In the genomic region with DNA sequence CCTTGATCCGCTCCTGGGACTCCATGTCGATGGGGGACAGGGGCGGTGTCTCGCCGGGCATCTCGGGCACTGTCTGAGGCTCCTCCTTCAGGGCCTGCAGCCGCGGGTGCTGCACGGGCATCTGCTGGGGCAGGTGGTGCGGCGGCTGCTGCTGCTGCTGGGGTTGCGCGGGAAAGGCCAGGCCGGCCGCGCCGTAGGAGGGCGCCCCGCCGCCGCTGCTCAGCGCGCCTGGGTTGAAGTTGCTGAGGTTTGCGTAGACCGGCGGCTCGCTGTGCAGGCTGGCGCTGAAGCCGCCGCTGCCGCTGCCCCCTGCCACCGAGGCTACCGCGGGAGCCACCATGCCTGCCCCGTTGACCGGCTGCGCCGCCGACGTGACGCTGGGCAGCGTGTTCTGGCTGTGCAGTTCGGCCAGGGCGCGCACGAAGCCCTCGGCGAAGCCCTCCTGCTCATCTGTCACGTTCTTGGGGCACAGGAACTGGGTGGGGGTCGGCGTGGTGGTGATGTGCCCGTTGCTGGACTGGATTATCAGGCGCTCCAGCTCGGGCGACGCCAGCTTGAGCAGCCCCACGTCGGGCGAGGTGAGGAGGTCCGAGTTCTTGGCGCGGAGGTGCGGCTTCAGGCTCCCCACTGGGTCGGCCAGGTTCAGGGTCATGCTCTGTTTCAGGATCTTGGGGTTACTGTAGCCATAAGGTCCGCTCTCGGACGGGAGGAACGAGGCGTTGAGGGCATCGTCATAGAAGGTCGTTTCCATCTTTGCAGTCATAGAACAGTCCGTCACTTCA, we compare ENCODE assay signal across 1 cellular context.
TF ChIP-seq lines count a peak whose summit lies in the region.

No MANE protein-coding gene starts in this region.

TF ChIP-seq in K562, 482 proteins besides CTCF, POLR2A, EP300 and RAD21 (continued from another document and continues in another):
- TF ChIP-seq, protein P1, sequence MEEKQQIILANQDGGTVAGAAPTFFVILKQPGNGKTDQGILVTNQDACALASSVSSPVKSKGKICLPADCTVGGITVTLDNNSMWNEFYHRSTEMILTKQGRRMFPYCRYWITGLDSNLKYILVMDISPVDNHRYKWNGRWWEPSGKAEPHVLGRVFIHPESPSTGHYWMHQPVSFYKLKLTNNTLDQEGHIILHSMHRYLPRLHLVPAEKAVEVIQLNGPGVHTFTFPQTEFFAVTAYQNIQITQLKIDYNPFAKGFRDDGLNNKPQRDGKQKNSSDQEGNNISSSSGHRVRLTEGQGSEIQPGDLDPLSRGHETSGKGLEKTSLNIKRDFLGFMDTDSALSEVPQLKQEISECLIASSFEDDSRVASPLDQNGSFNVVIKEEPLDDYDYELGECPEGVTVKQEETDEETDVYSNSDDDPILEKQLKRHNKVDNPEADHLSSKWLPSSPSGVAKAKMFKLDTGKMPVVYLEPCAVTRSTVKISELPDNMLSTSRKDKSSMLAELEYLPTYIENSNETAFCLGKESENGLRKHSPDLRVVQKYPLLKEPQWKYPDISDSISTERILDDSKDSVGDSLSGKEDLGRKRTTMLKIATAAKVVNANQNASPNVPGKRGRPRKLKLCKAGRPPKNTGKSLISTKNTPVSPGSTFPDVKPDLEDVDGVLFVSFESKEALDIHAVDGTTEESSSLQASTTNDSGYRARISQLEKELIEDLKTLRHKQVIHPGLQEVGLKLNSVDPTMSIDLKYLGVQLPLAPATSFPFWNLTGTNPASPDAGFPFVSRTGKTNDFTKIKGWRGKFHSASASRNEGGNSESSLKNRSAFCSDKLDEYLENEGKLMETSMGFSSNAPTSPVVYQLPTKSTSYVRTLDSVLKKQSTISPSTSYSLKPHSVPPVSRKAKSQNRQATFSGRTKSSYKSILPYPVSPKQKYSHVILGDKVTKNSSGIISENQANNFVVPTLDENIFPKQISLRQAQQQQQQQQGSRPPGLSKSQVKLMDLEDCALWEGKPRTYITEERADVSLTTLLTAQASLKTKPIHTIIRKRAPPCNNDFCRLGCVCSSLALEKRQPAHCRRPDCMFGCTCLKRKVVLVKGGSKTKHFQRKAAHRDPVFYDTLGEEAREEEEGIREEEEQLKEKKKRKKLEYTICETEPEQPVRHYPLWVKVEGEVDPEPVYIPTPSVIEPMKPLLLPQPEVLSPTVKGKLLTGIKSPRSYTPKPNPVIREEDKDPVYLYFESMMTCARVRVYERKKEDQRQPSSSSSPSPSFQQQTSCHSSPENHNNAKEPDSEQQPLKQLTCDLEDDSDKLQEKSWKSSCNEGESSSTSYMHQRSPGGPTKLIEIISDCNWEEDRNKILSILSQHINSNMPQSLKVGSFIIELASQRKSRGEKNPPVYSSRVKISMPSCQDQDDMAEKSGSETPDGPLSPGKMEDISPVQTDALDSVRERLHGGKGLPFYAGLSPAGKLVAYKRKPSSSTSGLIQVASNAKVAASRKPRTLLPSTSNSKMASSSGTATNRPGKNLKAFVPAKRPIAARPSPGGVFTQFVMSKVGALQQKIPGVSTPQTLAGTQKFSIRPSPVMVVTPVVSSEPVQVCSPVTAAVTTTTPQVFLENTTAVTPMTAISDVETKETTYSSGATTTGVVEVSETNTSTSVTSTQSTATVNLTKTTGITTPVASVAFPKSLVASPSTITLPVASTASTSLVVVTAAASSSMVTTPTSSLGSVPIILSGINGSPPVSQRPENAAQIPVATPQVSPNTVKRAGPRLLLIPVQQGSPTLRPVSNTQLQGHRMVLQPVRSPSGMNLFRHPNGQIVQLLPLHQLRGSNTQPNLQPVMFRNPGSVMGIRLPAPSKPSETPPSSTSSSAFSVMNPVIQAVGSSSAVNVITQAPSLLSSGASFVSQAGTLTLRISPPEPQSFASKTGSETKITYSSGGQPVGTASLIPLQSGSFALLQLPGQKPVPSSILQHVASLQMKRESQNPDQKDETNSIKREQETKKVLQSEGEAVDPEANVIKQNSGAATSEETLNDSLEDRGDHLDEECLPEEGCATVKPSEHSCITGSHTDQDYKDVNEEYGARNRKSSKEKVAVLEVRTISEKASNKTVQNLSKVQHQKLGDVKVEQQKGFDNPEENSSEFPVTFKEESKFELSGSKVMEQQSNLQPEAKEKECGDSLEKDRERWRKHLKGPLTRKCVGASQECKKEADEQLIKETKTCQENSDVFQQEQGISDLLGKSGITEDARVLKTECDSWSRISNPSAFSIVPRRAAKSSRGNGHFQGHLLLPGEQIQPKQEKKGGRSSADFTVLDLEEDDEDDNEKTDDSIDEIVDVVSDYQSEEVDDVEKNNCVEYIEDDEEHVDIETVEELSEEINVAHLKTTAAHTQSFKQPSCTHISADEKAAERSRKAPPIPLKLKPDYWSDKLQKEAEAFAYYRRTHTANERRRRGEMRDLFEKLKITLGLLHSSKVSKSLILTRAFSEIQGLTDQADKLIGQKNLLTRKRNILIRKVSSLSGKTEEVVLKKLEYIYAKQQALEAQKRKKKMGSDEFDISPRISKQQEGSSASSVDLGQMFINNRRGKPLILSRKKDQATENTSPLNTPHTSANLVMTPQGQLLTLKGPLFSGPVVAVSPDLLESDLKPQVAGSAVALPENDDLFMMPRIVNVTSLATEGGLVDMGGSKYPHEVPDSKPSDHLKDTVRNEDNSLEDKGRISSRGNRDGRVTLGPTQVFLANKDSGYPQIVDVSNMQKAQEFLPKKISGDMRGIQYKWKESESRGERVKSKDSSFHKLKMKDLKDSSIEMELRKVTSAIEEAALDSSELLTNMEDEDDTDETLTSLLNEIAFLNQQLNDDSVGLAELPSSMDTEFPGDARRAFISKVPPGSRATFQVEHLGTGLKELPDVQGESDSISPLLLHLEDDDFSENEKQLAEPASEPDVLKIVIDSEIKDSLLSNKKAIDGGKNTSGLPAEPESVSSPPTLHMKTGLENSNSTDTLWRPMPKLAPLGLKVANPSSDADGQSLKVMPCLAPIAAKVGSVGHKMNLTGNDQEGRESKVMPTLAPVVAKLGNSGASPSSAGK (IDR thresholded peaks at IDR 0.05) = peak; percentile 84
- TF ChIP-seq ARNT (IDR thresholded peaks at IDR 0.05) (no peak), JUN (IDR thresholded peaks at IDR 0.05; ENCODE audit: borderline replicate concordance, low read depth, low read length) (no peak), JUN (CRISPR knock-in tag; IDR thresholded peaks at IDR 0.05; ENCODE audit: borderline replicate concordance) (peak; percentile 25; the same call in 1 of the 2 replicates), KDM5B (IDR thresholded peaks at IDR 0.05; ENCODE audit: insufficient replicate concordance, low read depth, low read length) (peak; percentile 53), NR1H2 (CRISPR knock-in tag; IDR thresholded peaks at IDR 0.05) (no peak), ZNF431 (CRISPR knock-in tag; IDR thresholded peaks at IDR 0.05) (peak; percentile 81), HDAC3 (IDR thresholded peaks at IDR 0.05; ENCODE audit: borderline replicate concordance, partially characterized antibody) (no peak), CHD1 (IDR thresholded peaks at IDR 0.05; ENCODE audit: low read length) (peak; percentile 13), STAG1 (CRISPR knock-in tag; IDR thresholded peaks at IDR 0.05; ENCODE audit: borderline replicate concordance) (peak; percentile 18; the same call in 1 of the 2 replicates), SAP30 (IDR thresholded peaks at IDR 0.05; ENCODE audit: borderline replicate concordance, insufficient read depth, low read depth, low read length, poor library complexity, severe bottlenecking) (peak; percentile 64), MED1 (CRISPR knock-in tag; IDR thresholded peaks at IDR 0.05; ENCODE audit: borderline replicate concordance) (0 out of 2 replicates have a peak, but pooled peaks have one; percentile 15), ZNF41 (CRISPR knock-in tag; conservative IDR thresholded peaks at IDR 0.05) (no peak), KAT7 (CRISPR knock-in tag; IDR thresholded peaks at IDR 0.05; ENCODE audit: borderline replicate concordance) (peak; percentile 22; the same call in 1 of the 2 replicates), NR2F6 (CRISPR knock-in tag; IDR thresholded peaks at IDR 0.05) (no peak), PRMT5 (CRISPR knock-in tag; IDR thresholded peaks at IDR 0.05) (peak; percentile 61; the same call in 1 of the 2 replicates), ZNF212 (CRISPR knock-in tag; IDR thresholded peaks at IDR 0.05) (no peak), GATAD2A (IDR thresholded peaks at IDR 0.05) (0 out of 2 replicates have a peak, but pooled peaks have one; percentile 19), RBBP5 (IDR thresholded peaks at IDR 0.05; ENCODE audit: borderline replicate concordance, insufficient read depth, low read length, poor library complexity, severe bottlenecking) (peak; percentile 76), ZKSCAN1 (IDR thresholded peaks at IDR 0.05; ENCODE audit: low read depth, low read length) (no peak), FOXA3 (CRISPR knock-in tag; conservative IDR thresholded peaks at IDR 0.05 in 1 of 2, IDR thresholded peaks at IDR 0.05 in 1 of 2) (peak in 1 of 2 experiments; percentile 8; a peak in 1 of 4 replicates)
- TF ChIP-seq, protein P2, sequence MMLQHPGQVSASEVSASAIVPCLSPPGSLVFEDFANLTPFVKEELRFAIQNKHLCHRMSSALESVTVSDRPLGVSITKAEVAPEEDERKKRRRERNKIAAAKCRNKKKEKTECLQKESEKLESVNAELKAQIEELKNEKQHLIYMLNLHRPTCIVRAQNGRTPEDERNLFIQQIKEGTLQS (IDR thresholded peaks at IDR 0.05) = no peak
- TF ChIP-seq, protein P2 (CRISPR knock-in tag; conservative IDR thresholded peaks at IDR 0.05) = 0 out of 2 replicates have a peak, but pooled peaks have one; percentile 3
- TF ChIP-seq, protein P3, sequence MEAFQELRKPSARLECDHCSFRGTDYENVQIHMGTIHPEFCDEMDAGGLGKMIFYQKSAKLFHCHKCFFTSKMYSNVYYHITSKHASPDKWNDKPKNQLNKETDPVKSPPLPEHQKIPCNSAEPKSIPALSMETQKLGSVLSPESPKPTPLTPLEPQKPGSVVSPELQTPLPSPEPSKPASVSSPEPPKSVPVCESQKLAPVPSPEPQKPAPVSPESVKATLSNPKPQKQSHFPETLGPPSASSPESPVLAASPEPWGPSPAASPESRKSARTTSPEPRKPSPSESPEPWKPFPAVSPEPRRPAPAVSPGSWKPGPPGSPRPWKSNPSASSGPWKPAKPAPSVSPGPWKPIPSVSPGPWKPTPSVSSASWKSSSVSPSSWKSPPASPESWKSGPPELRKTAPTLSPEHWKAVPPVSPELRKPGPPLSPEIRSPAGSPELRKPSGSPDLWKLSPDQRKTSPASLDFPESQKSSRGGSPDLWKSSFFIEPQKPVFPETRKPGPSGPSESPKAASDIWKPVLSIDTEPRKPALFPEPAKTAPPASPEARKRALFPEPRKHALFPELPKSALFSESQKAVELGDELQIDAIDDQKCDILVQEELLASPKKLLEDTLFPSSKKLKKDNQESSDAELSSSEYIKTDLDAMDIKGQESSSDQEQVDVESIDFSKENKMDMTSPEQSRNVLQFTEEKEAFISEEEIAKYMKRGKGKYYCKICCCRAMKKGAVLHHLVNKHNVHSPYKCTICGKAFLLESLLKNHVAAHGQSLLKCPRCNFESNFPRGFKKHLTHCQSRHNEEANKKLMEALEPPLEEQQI (IDR thresholded peaks at IDR 0.05) = no peak
- TF ChIP-seq, protein P4, sequence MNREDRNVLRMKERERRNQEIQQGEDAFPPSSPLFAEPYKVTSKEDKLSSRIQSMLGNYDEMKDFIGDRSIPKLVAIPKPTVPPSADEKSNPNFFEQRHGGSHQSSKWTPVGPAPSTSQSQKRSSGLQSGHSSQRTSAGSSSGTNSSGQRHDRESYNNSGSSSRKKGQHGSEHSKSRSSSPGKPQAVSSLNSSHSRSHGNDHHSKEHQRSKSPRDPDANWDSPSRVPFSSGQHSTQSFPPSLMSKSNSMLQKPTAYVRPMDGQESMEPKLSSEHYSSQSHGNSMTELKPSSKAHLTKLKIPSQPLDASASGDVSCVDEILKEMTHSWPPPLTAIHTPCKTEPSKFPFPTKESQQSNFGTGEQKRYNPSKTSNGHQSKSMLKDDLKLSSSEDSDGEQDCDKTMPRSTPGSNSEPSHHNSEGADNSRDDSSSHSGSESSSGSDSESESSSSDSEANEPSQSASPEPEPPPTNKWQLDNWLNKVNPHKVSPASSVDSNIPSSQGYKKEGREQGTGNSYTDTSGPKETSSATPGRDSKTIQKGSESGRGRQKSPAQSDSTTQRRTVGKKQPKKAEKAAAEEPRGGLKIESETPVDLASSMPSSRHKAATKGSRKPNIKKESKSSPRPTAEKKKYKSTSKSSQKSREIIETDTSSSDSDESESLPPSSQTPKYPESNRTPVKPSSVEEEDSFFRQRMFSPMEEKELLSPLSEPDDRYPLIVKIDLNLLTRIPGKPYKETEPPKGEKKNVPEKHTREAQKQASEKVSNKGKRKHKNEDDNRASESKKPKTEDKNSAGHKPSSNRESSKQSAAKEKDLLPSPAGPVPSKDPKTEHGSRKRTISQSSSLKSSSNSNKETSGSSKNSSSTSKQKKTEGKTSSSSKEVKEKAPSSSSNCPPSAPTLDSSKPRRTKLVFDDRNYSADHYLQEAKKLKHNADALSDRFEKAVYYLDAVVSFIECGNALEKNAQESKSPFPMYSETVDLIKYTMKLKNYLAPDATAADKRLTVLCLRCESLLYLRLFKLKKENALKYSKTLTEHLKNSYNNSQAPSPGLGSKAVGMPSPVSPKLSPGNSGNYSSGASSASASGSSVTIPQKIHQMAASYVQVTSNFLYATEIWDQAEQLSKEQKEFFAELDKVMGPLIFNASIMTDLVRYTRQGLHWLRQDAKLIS (CRISPR knock-in tag; IDR thresholded peaks at IDR 0.05) = peak; percentile 73
- TF ChIP-seq, protein P5, sequence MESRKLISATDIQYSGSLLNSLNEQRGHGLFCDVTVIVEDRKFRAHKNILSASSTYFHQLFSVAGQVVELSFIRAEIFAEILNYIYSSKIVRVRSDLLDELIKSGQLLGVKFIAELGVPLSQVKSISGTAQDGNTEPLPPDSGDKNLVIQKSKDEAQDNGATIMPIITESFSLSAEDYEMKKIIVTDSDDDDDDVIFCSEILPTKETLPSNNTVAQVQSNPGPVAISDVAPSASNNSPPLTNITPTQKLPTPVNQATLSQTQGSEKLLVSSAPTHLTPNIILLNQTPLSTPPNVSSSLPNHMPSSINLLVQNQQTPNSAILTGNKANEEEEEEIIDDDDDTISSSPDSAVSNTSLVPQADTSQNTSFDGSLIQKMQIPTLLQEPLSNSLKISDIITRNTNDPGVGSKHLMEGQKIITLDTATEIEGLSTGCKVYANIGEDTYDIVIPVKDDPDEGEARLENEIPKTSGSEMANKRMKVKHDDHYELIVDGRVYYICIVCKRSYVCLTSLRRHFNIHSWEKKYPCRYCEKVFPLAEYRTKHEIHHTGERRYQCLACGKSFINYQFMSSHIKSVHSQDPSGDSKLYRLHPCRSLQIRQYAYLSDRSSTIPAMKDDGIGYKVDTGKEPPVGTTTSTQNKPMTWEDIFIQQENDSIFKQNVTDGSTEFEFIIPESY (CRISPR knock-in tag; IDR thresholded peaks at IDR 0.05) = 0 out of 2 replicates have a peak, but pooled peaks have one; percentile 10
- TF ChIP-seq, protein P6, sequence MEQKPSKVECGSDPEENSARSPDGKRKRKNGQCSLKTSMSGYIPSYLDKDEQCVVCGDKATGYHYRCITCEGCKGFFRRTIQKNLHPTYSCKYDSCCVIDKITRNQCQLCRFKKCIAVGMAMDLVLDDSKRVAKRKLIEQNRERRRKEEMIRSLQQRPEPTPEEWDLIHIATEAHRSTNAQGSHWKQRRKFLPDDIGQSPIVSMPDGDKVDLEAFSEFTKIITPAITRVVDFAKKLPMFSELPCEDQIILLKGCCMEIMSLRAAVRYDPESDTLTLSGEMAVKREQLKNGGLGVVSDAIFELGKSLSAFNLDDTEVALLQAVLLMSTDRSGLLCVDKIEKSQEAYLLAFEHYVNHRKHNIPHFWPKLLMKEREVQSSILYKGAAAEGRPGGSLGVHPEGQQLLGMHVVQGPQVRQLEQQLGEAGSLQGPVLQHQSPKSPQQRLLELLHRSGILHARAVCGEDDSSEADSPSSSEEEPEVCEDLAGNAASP (IDR thresholded peaks at IDR 0.05) = no peak
